Comparison of ENCODE assay signal across 14 cellular contexts in the genomic region with DNA sequence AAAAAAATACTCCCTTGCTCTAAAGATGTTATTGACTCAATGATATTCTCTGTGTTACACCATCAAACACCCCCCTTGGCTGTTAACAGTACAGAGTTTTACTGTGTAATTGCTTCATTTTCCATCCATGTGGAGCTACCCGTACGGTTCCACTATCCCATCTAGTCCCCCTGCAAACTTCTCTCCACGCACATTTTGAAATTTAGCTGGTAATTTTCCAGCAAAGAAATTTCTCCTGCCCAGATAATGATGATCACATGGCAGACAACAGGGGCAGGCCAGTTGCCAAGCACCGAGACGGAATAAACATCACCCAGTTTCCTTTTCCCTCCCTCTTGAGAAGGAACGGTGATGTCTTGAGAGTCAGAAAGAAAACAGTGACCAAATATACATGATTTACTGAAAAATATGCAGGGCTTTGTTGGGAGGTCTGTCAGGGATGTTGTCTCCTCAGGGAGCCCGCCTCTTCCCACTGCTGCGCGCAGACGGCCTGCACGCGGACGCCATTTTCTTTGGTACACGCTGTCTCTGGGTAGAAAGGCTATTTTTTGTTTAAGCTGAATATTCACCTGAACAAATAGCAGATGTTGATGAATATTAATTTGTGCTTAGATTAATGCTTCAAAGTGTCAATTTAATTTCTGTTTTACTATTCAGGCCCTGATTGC.
DNase-seq lines count a peak whose midpoint lies in the region; ATAC-seq, FAIRE-seq and TF ChIP-seq lines count a peak whose summit lies in the region.
"Had no signal": no experiment of that assay in that cellular context is flagged by ENCODE, and none has a peak within 500 bp of the region (broad histone marks: within the 10 kb centered on the region; RNA-seq: fewer than 3 reads in every experiment).

No MANE protein-coding gene starts in this region.

- H3K36me3 ChIP-seq in mesendoderm (ENCODE audit: control insufficient read depth, insufficient read depth, low read length) = no peaks in the 10 kb centered on the region
- H3K36me3 ChIP-seq: colonic mucosa had no signal

- no peaks in the 10 kb centered on the region for H3K79me2 ChIP-seq in mesendoderm (ENCODE audit: control insufficient read depth, insufficient read depth, low read length)

- peak overlapping the region; percentile 8 for H3K4me3 ChIP-seq in coronary artery
- no peak overlapping the region for H3K4me3 ChIP-seq in mesendoderm (ENCODE audit: low read length)
- H3K4me3 ChIP-seq: colonic mucosa had no signal

- H3K4me3 Mint-ChIP-seq in glutamatergic neuron (ENCODE audit: unreplicated experiment) = no peak overlapping the region
- H3K4me3 Mint-ChIP-seq: activated naive CD4-positive, alpha-beta T cell treated with anti-CD3 and anti-CD28 coated beads, Interleukin-2, amount 50 U/mL, for 24 hours; naive thymus-derived CD8-positive, alpha-beta T cell had no signal

- H3K27ac Mint-ChIP-seq in glutamatergic neuron (ENCODE audit: unreplicated experiment) = no peak overlapping the region
- H3K27ac Mint-ChIP-seq: activated naive CD4-positive, alpha-beta T cell treated with anti-CD3 and anti-CD28 coated beads, Interleukin-2, amount 50 U/mL, for 24 hours; naive thymus-derived CD8-positive, alpha-beta T cell had no signal

- no peaks in the 10 kb centered on the region for H3K36me3 Mint-ChIP-seq in glutamatergic neuron (ENCODE audit: unreplicated experiment)
- H3K36me3 Mint-ChIP-seq: activated naive CD4-positive, alpha-beta T cell treated with anti-CD3 and anti-CD28 coated beads, Interleukin-2, amount 50 U/mL, for 24 hours; naive thymus-derived CD8-positive, alpha-beta T cell had no signal

- H3K4me2 ChIP-seq in mesendoderm (ENCODE audit: low read length) = no peak overlapping the region

- H3K4me1 Mint-ChIP-seq in glutamatergic neuron (ENCODE audit: low read depth, unreplicated experiment) = no peaks in the 10 kb centered on the region
- H3K4me1 Mint-ChIP-seq: activated naive CD4-positive, alpha-beta T cell treated with anti-CD3 and anti-CD28 coated beads, Interleukin-2, amount 50 U/mL, for 24 hours; naive thymus-derived CD8-positive, alpha-beta T cell had no signal

- no peaks in the 10 kb centered on the region for H3K27me3 ChIP-seq in mesendoderm (ENCODE audit: insufficient read depth, low read length, poor library complexity)
- H3K27me3 ChIP-seq: colonic mucosa had no signal

- no peaks in the 10 kb centered on the region for H3K79me1 ChIP-seq in mesendoderm (ENCODE audit: low read length)

- no peak for ATAC-seq in GM21515 (IDR thresholded peaks at IDR 0.05; ENCODE audit: unreplicated experiment)
- ATAC-seq: naive thymus-derived CD8-positive, alpha-beta T cell had no signal

- no peak overlapping the region for H2AK5ac ChIP-seq in mesendoderm (ENCODE audit: low read length)

- H3K27ac ChIP-seq in coronary artery = peak overlapping the region in 1 of 2 donors; percentile 20
- no peak overlapping the region for H3K27ac ChIP-seq in mesendoderm (ENCODE audit: low read depth, low read length)
- H3K27ac ChIP-seq: colonic mucosa, VCaP had no signal

- no peak overlapping the region for H2BK5ac ChIP-seq in mesendoderm (ENCODE audit: low read length)

- H3K4ac ChIP-seq in mesendoderm (ENCODE audit: low read depth, low read length) = no peak overlapping the region

- H3K18ac ChIP-seq in mesendoderm (ENCODE audit: low read length) = no peak overlapping the region

- H3K9ac ChIP-seq in mesendoderm (ENCODE audit: low read length) = no peak overlapping the region

- no peaks in the 10 kb centered on the region for H3K27me3 Mint-ChIP-seq in glutamatergic neuron (ENCODE audit: unreplicated experiment)

- no peaks in the 10 kb centered on the region for H3K4me1 ChIP-seq in mesendoderm (ENCODE audit: control insufficient read depth, low read depth, low read length)
- H3K4me1 ChIP-seq: colonic mucosa had no signal

- H4K5ac ChIP-seq in mesendoderm (ENCODE audit: low read length) = no peak overlapping the region

- DNase-seq in DMS79 treated with DMSO at 0.1 percent for 48 hours (lab: John Stamatoyannopoulos, UW) = peak; percentile 15
- DNase-seq in DMS79 (lab: John Stamatoyannopoulos, UW) = no peak
- DNase-seq in coronary artery (ENCODE audit: low spot score) = no peak
- peak; percentile 30 for DNase-seq in mesendoderm
- DNase-seq in urothelium cell line (ENCODE audit: low spot score) = peak; percentile 4
- no peak for DNase-seq in SIG-M5 treated with dmso at 0.1 percent for 504 hours (lab: John Stamatoyannopoulos, UW; ENCODE audit: unreplicated experiment)
- DNase-seq in glutamatergic neuron = no peak
- DNase-seq: 8988T; naive thymus-derived CD8-positive, alpha-beta T cell; SHP77 treated with DMSO at 0.1 percent for 48 hours had no signal

- TF ChIP-seq CTCF in coronary artery (IDR thresholded peaks at IDR 0.05) (no peak), glutamatergic neuron (IDR thresholded peaks at IDR 0.05; ENCODE audit: partially characterized antibody, unreplicated experiment) (no peak)

- peaks cover 2% of the 10 kb centered on the region for H3K9me3 Mint-ChIP-seq in glutamatergic neuron (ENCODE audit: unreplicated experiment)
- H3K9me3 Mint-ChIP-seq: activated naive CD4-positive, alpha-beta T cell treated with anti-CD3 and anti-CD28 coated beads, Interleukin-2, amount 50 U/mL, for 24 hours had no signal

- FAIRE-seq in urothelium cell line (lab: Jason Lieb, UNC) = no peak

- no peak overlapping the region for H2BK120ac ChIP-seq in mesendoderm (ENCODE audit: low read depth, low read length)

- H3K23ac ChIP-seq in mesendoderm (ENCODE audit: low read length) = no peak overlapping the region

- no peak overlapping the region for H3K56ac ChIP-seq in mesendoderm (ENCODE audit: low read length)

- no peak overlapping the region for H4K8ac ChIP-seq in mesendoderm (ENCODE audit: low read depth, low read length)

- no peak overlapping the region for H2BK15ac ChIP-seq in mesendoderm (replicated peaks; ENCODE audit: low read depth)

- WGBS in mesendoderm (ENCODE audit: extremely low coverage, insufficient coverage, low lambda C conversion rate) = no CpG with 5 or more reads among the region's 14 CpGs

Comparison
In these comparisons a context has a peak if more than half of its experiments do, and no peak if none do; other contexts are left out.
1. DNase-seq: peak in DMS79 treated with DMSO at 0.1 percent for 48 hours (single experiment), mesendoderm (single experiment) and urothelium cell line (single experiment); none in DMS79 (single experiment), coronary artery (single experiment), SIG-M5 treated with dmso at 0.1 percent for 504 hours (single experiment) and glutamatergic neuron (single experiment).